ENCODE assay signal across 13 cellular contexts in genomic region chr12:104234926-104235499, GRCh38. TPM values are rescaled to one million over a fixed set of nuclear protein-coding genes. Genes with fewer than 3 reads are reported as not detected.
DNase-seq lines count a peak whose midpoint lies in the region; TF ChIP-seq lines count a peak whose summit lies in the region.
"Had no signal": no experiment of that assay in that cellular context is flagged by ENCODE, and none has a peak within 500 bp of the region (broad histone marks: within the 10 kb centered on the region; RNA-seq: fewer than 3 reads in every experiment).

No MANE protein-coding gene starts in this region.

- H3K4me2 ChIP-seq in mammary epithelial cell (ENCODE audit: insufficient read depth, low read depth, low read length): no peak overlapping the region
- H3K4me2 ChIP-seq: BLaER1 had no signal

- H3K9me3 ChIP-seq in mammary epithelial cell (replicated peaks; ENCODE audit: insufficient read depth, low read length): peaks cover 37% of the 10 kb centered on the region
- peaks cover 38% of the 10 kb centered on the region for H3K9me3 ChIP-seq in endodermal cell (ENCODE audit: control insufficient read depth, low read length)
- peaks cover 9% of the 10 kb centered on the region for H3K9me3 ChIP-seq in CD8-positive, alpha-beta memory T cell (ENCODE audit: low read length)

- H3K4me1 Mint-ChIP-seq in MCF 10A (ENCODE audit: insufficient read depth, unreplicated experiment) (no peaks in the 10 kb centered on the region), endodermal cell (no peaks in the 10 kb centered on the region)
- H3K4me1 Mint-ChIP-seq in CD8-positive, alpha-beta memory T cell: no peaks in the 10 kb centered on the region
- H3K4me1 Mint-ChIP-seq: IgD-negative memory B cell had no signal

- TF ChIP-seq CTCF in MCF 10A (IDR thresholded peaks at IDR 0.05; ENCODE audit: unreplicated experiment): no peak
- TF ChIP-seq CTCF in mammary epithelial cell (conservative IDR thresholded peaks at IDR 0.05 in 1 of 2, IDR thresholded peaks at IDR 0.05 in 1 of 2; ENCODE audit: extremely low read depth in 1 of 2, insufficient read depth in 1 of 2, low read depth in 1 of 2, low read length in 2 of 2): no peak
- no peak for TF ChIP-seq CTCF in endodermal cell (conservative IDR thresholded peaks at IDR 0.05)

- H3K27me3 Mint-ChIP-seq in MCF 10A (ENCODE audit: insufficient read depth, unreplicated experiment) (no peaks in the 10 kb centered on the region), endodermal cell (ENCODE audit: insufficient read depth) (peaks cover 2% of the 10 kb centered on the region)
- peaks cover 0 to 5% of the 10 kb centered on the region in 2 donors for H3K27me3 Mint-ChIP-seq in CD8-positive, alpha-beta memory T cell

- peaks cover 17% of the 10 kb centered on the region for H3K9me3 Mint-ChIP-seq in MCF 10A (ENCODE audit: unreplicated experiment)
- peaks cover 45% of the 10 kb centered on the region for H3K9me3 Mint-ChIP-seq in endodermal cell
- peaks cover 11 to 43% (median 37%) of the 10 kb centered on the region in 5 donors for H3K9me3 Mint-ChIP-seq in CD8-positive, alpha-beta memory T cell

- in situ Hi-C loops in mammary epithelial cell (cut with MboI; ENCODE audit: low sequenced_read_pairs in 2 of 2): no loop called here

- H3K27ac ChIP-seq in mammary epithelial cell (ENCODE audit: insufficient read depth, low read depth, low read length): no peak overlapping the region
- H3K27ac ChIP-seq in endodermal cell (ENCODE audit: low read depth, low read length): no peak overlapping the region
- H3K27ac ChIP-seq in CD8-positive, alpha-beta memory T cell (ENCODE audit: low read depth, low read length): no peak overlapping the region
- H3K27ac ChIP-seq: BLaER1 had no signal

- no peak overlapping the region for H3K4me3 ChIP-seq in mammary epithelial cell (replicated peaks in 1 of 3; ENCODE audit: insufficient read depth in 1 of 3, low read depth in 2 of 3, low read length in 3 of 3)
- peak overlapping the region; percentile 13 for H3K4me3 ChIP-seq in endodermal cell (ENCODE audit: low read length)
- H3K4me3 ChIP-seq in CD8-positive, alpha-beta memory T cell (ENCODE audit: low read length): no peak overlapping the region
- H3K4me3 ChIP-seq: BLaER1 had no signal

- H3K4me1 ChIP-seq in mammary epithelial cell (ENCODE audit: insufficient read depth, low read length) (no peaks in the 10 kb centered on the region), endodermal cell (ENCODE audit: control insufficient read depth, insufficient read depth, low read length) (no peaks in the 10 kb centered on the region)
- H3K4me1 ChIP-seq in CD8-positive, alpha-beta memory T cell (ENCODE audit: insufficient read depth, low read length): no peaks in the 10 kb centered on the region
- H3K4me1 ChIP-seq: BLaER1 had no signal

- CTCF ChIA-PET in MCF 10A (lab: Yijun Ruan, JAX): interaction anchor here (0.6 kb wide), 1 partner anchor 45 kb away, joined by 3 read pairs; no protein-coding TSS in a partner anchor
- CTCF ChIA-PET in mammary epithelial cell (lab: Charles Lee; ENCODE audit: low non-redundant PET): no interaction called here
- CTCF ChIA-PET in CD8-positive, alpha-beta memory T cell (lab: Charles Lee): no interaction called here

- intact Hi-C loops in MCF 10A (cut with micrococcal nuclease) (no loop called here), mammary epithelial cell (cut with micrococcal nuclease) (no loop called here)

- H3K4me3 Mint-ChIP-seq in MCF 10A (ENCODE audit: unreplicated experiment) (no peak overlapping the region), endodermal cell (no peak overlapping the region)
- no peak overlapping the region for H3K4me3 Mint-ChIP-seq in CD8-positive, alpha-beta memory T cell

- WGBS in mammary epithelial cell (ENCODE audit: low coverage, missing lambda C conversion rate): 86% methylated on average over 7 of the region's 7 CpGs
- WGBS in endodermal cell (ENCODE audit: insufficient coverage in 1 of 2, insufficient read length in 1 of 2), 2 experiments: 95 to 99% methylated on average over 6 to 7 of the region's 7 CpGs

- H2AFZ ChIP-seq in mammary epithelial cell (ENCODE audit: low read depth, low read length): no peak overlapping the region

- H3K9ac ChIP-seq in mammary epithelial cell (ENCODE audit: insufficient read depth, low read length): no peak overlapping the region
- H3K9ac ChIP-seq in endodermal cell (ENCODE audit: extremely low read depth, low read length, poor library complexity, severe bottlenecking): no peak overlapping the region
- H3K9ac ChIP-seq: BLaER1 had no signal

- H3K36me3 ChIP-seq in mammary epithelial cell (ENCODE audit: insufficient read depth, low read length): no peaks in the 10 kb centered on the region
- no peaks in the 10 kb centered on the region for H3K36me3 ChIP-seq in endodermal cell (ENCODE audit: control insufficient read depth, insufficient read depth, low read length)
- no peaks in the 10 kb centered on the region for H3K36me3 ChIP-seq in CD8-positive, alpha-beta memory T cell (ENCODE audit: insufficient read depth, low read length)

- no TSS peak for BruUV-seq in MCF 10A (replicated peaks; lab: Mats Ljungman, UMichigan)
- no TSS peak for BruUV-seq in mammary epithelial cell (replicated peaks; lab: Mats Ljungman, UMichigan)

- H3K27ac Mint-ChIP-seq in MCF 10A (ENCODE audit: low read depth, unreplicated experiment) (no peak overlapping the region), endodermal cell (no peak overlapping the region)
- H3K27ac Mint-ChIP-seq in CD8-positive, alpha-beta memory T cell: no peak overlapping the region

- H3K27me3 ChIP-seq in mammary epithelial cell (ENCODE audit: insufficient read depth, low read length) (no peaks in the 10 kb centered on the region), endodermal cell (ENCODE audit: control insufficient read depth, insufficient read depth, low read length, poor library complexity, severe bottlenecking) (no peaks in the 10 kb centered on the region)
- no peaks in the 10 kb centered on the region for H3K27me3 ChIP-seq in CD8-positive, alpha-beta memory T cell (ENCODE audit: insufficient read depth, low read length, poor library complexity, severe bottlenecking)
- H3K27me3 ChIP-seq: BLaER1 had no signal

- H3K36me3 Mint-ChIP-seq in MCF 10A (ENCODE audit: insufficient read depth, unreplicated experiment) (no peaks in the 10 kb centered on the region), endodermal cell (ENCODE audit: low read depth) (no peaks in the 10 kb centered on the region)
- H3K36me3 Mint-ChIP-seq in CD8-positive, alpha-beta memory T cell: peaks cover 0 to 9% (median 3%) of the 10 kb centered on the region in 3 donors

- no peaks in the 10 kb centered on the region for H3K79me2 ChIP-seq in mammary epithelial cell (ENCODE audit: insufficient read depth, low read length)

- no peaks in the 10 kb centered on the region for H4K20me1 ChIP-seq in mammary epithelial cell (ENCODE audit: insufficient read depth, low read length)
- H4K20me1 ChIP-seq: BLaER1 had no signal

- dilution Hi-C loops in mammary epithelial cell (cut with HindIII; ENCODE audit: low sequenced_read_pairs): no loop called here

- POLR2A ChIA-PET in MCF 10A (lab: Yijun Ruan, JAX): no interaction called here
- POLR2A ChIA-PET in CD8-positive, alpha-beta memory T cell (lab: Charles Lee): no interaction called here

- DNase-seq in MCF 10A (ENCODE audit: unreplicated experiment) (peak; percentile 16), mammary epithelial cell (no peak), OCI-M1 (lab: John Stamatoyannopoulos, UW) (peak; percentile 16), endodermal cell (no peak), T-helper 1 cell (no peak), NCI-H1694 (lab: John Stamatoyannopoulos, UW) (no peak)
- DNase-seq in CD8-positive, alpha-beta memory T cell: no peak
- DNase-seq: 8988T, AML-193, DMS79, H7 had no signal

RNA-seq across cellular contexts. Expression of gene TXNRD1, which starts 19.4 kb away (rescaled TPM):
- total RNA-seq in MCF 10A (2022) (64.0 and 82.8 TPM in 2 replicates), mammary epithelial cell (100 to 1,000 TPM; 148 to 150 TPM), endodermal cell (100 to 1,000 TPM in 1 of 2 donors, 10 to 100 TPM in 1; 83.4 to 144 TPM)
- 71.8 TPM for polyA plus RNA-seq in mammary epithelial cell
- 73.3 TPM for polyA minus RNA-seq in mammary epithelial cell
- polyA plus RNA-seq in endodermal cell (2013, experiment 1 of 2): 65.8 TPM
- polyA plus RNA-seq in endodermal cell (2013, experiment 2 of 2): 59.8 TPM
- 100 to 1,000 TPM; 103 to 107 TPM for total RNA-seq in CD8-positive, alpha-beta memory T cell
- polyA plus RNA-seq in CD8-positive, alpha-beta memory T cell: 30.6 TPM

Comparison
In these comparisons a context has a peak if more than half of its experiments do, and no peak if none do; other contexts are left out.
1. DNase-seq: peak in MCF 10A (single experiment) and OCI-M1 (single experiment); none in mammary epithelial cell (single experiment), endodermal cell (single experiment), CD8-positive, alpha-beta memory T cell (0 of 5), T-helper 1 cell (0 of 5) and NCI-H1694 (single experiment).